1 cellular context compared by ENCODE assay signal in genomic region chr5:136132557-136133415, GRCh38.
TF ChIP-seq lines count a peak whose summit lies in the region.

Gene SMAD5 (plus strand): TSS chr5:136132845. CDS start chr5:136153761, 20,916 bp downstream.

TF ChIP-seq in GM12878, 131 proteins besides CTCF, POLR2A, EP300 and RAD21 (continued from another document):
- no peak for TF ChIP-seq SMAD5 (IDR thresholded peaks at IDR 0.05; ENCODE audit: low read depth)
